In genomic region chr1:67941746-67942145, GRCh38 we compare ENCODE assay signal across 20 cellular contexts.
"Had no signal": no experiment of that assay in that cellular context is flagged by ENCODE, and none has a peak within 500 bp of the region (broad histone marks: within the 10 kb centered on the region; RNA-seq: fewer than 3 reads in every experiment).

No MANE protein-coding gene starts in this region.

- H3K4me1 ChIP-seq: Peyer's patch had no signal

- H3K27ac ChIP-seq: KMS-11, Peyer's patch, SJCRH30 had no signal

- DNase-seq: Kasumi-1, MM.1S, NCI-H1694, NCI-H2029 treated with DMSO at 0.1 percent for 48 hours, NCI-H2171 treated with DMSO at 0.1 percent for 48 hours, NCI-H345, NCI-H446 treated with DMSO at 0.1 percent for 48 hours, NCI-H510A treated with DMSO at 0.1 percent for 48 hours, NCI-H526 treated with DMSO at 0.1 percent for 48 hours, NCI-H748 treated with DMSO at 0.1 percent for 48 hours, PC-3, Peyer's patch, SHP77 treated with DMSO at 0.1 percent for 48 hours, SJCRH30 had no signal

- H3K36me3 ChIP-seq: Peyer's patch, SJCRH30 had no signal

- H3K4me3 Mint-ChIP-seq: IgD-negative memory B cell had no signal

- H3K4me2 ChIP-seq: KMS-11 had no signal

- ATAC-seq: HepG2, PC-3, Right ventricle myocardium inferior, SK-N-SH treated with all-trans-retinoic acid at 6 μM for 48 hours had no signal

- H3K27me3 ChIP-seq: Peyer's patch, SJCRH30 had no signal

- H3K4me3 ChIP-seq: K562, Peyer's patch, SJCRH30 had no signal

- H3K4me1 Mint-ChIP-seq: IgD-negative memory B cell had no signal

- H3K9ac ChIP-seq: KMS-11 had no signal

- H3K27me3 Mint-ChIP-seq: IgD-negative memory B cell had no signal

- H3K9me3 ChIP-seq: Peyer's patch, SJCRH30 had no signal

- H3K36me3 Mint-ChIP-seq: IgD-negative memory B cell had no signal
